In genomic region chr6:106997392-106998257, GRCh38 we compare ENCODE assay signal across 8 cellular contexts. TPM values are rescaled to one million over a fixed set of nuclear protein-coding genes. Genes with fewer than 3 reads are reported as not detected.
DNase-seq lines count a peak whose midpoint lies in the region; ATAC-seq, FAIRE-seq and TF ChIP-seq lines count a peak whose summit lies in the region.

No MANE protein-coding gene starts in this region.

- no peaks in the 10 kb centered on the region for H3K9me3 Mint-ChIP-seq in T-cell

- no peaks in the 10 kb centered on the region for H3K79me2 ChIP-seq in K562 (ENCODE audit: control insufficient read depth, insufficient read depth, low read length)

- peak overlapping the region; percentile 81 for H2AFZ ChIP-seq in K562 (ENCODE audit: low read depth, low read length)

- DNase-seq in AG04450 (ENCODE audit: low read depth, low spot score), result peak; percentile 23
- DNase-seq in NB4 (ENCODE audit: low read depth), result peak; percentile 81
- DNase-seq in T-cell, result peak in 26 of 34 experiments; percentile 8 to 41 (median 26)
- DNase-seq in K562 (ENCODE audit: extremely low read depth in 1 of 4, low spot score in 3 of 4), result peak; percentile 66 to 77 (median 74)
- DNase-seq in stimulated activated CD8-positive, alpha-beta memory T cell treated with anti-CD3 and anti-CD28 coated beads, Interleukin-7, amount 100 ng/mL, for 24 hours (ENCODE audit: low read depth), result peak; percentile 19
- no peak for DNase-seq in uterus

- CTCF ChIA-PET in AG04450 (lab: Charles Lee), result interaction anchor here (0.5 to 1.3 kb wide), 20 partner anchors 9 to 847 kb away, joined by 3 to 6 read pairs (median 4); no protein-coding TSS in a partner anchor
- CTCF ChIA-PET in T-cell (lab: Charles Lee), result interaction anchor here (0.5 to 1.2 kb wide), 8 partner anchors 18 to 662 kb away, joined by 3 to 5 read pairs (median 3); no protein-coding TSS in a partner anchor
- CTCF ChIA-PET in K562 (lab: Yijun Ruan, JAX; ENCODE audit: low intra/inter-chr PET ratio), result interaction anchor here (1.8 kb wide), 1 partner anchor 552 kb away, joined by 16 read pairs; no protein-coding TSS in a partner anchor

- H3K27ac ChIP-seq in AG04450 (ENCODE audit: low read depth, low read length) (no peak overlapping the region), K562 (ENCODE audit: extremely low read depth, low read depth, low read length) (no peak overlapping the region), liver (ENCODE audit: low read depth in 1 of 2, low read length in 2 of 2) (no peak overlapping the region), uterus (no peak overlapping the region)

- H3K4me1 Mint-ChIP-seq in T-cell, result peaks cover 3 to 8% (median 3%) of the 10 kb centered on the region in 3 donors

- TF ChIP-seq EP300 in K562 (IDR thresholded peaks at IDR 0.05; ENCODE audit: low read length), result no peak

- no peak overlapping the region for H3K4me2 ChIP-seq in K562 (ENCODE audit: insufficient read depth, low read length)

- peaks cover 3 to 4% of the 10 kb centered on the region in 2 experiments; a peak in 2 of 5 replicates for H3K4me1 ChIP-seq in K562 (replicated peaks in 1 of 2; ENCODE audit: control insufficient read depth in 2 of 2, insufficient read depth in 2 of 2, low read length in 2 of 2)
- no peaks in the 10 kb centered on the region for H3K4me1 ChIP-seq in liver (ENCODE audit: control insufficient read depth in 4 of 4, insufficient read depth in 4 of 4, low read length in 3 of 4)
- H3K4me1 ChIP-seq in uterus, result no peaks in the 10 kb centered on the region

- no peaks in the 10 kb centered on the region for H3K36me3 Mint-ChIP-seq in T-cell

- ATAC-seq in T-cell (replicated peaks in 1 of 4) (no peak), K562 (peak; percentile 96)

- H3K27me3 Mint-ChIP-seq in T-cell, result peaks cover 0 to 1% of the 10 kb centered on the region in 2 donors

- TF ChIP-seq RAD21 in K562 (CRISPR knock-in tag; conservative IDR thresholded peaks at IDR 0.05 in 1 of 2, IDR thresholded peaks at IDR 0.05 in 1 of 2) (peak; percentile 72 to 90), liver (IDR thresholded peaks at IDR 0.05) (peak; percentile 73 to 82)

- TF ChIP-seq POLR2A in NB4 (IDR thresholded peaks at IDR 0.05; ENCODE audit: extremely low read depth, insufficient read length), result no peak
- no peak for TF ChIP-seq POLR2A in K562 (conservative IDR thresholded peaks at IDR 0.05)
- no peak for TF ChIP-seq POLR2A in uterus (IDR thresholded peaks at IDR 0.05)

- peak; percentile 88 for FAIRE-seq in K562 (lab: Jason Lieb, UNC)

- H3K4me3 ChIP-seq in AG04450 (ENCODE audit: low read depth, low read length), result no peak overlapping the region
- no peak overlapping the region for H3K4me3 ChIP-seq in NB4 (ENCODE audit: low read depth, low read length)
- H3K4me3 ChIP-seq in K562, result no peak overlapping the region
- no peak overlapping the region for H3K4me3 ChIP-seq in liver (ENCODE audit: low read depth in 1 of 3, low read length in 3 of 3)
- no peak overlapping the region for H3K4me3 ChIP-seq in uterus

- intact Hi-C loops in K562 (cut with micrococcal nuclease) (loop anchor here (5.0 kb wide), 2 partner anchors 550 to 660 kb away; no protein-coding TSS in a partner anchor), uterus (cut with DNase I; ENCODE audit: low total_unique reads) (no loop called here)

- H3K9ac ChIP-seq in K562 (ENCODE audit: insufficient read depth in 1 of 2, low read depth in 2 of 2, low read length in 2 of 2) (peak overlapping the region in 1 of 2 experiments; percentile 19; a peak in 1 of 4 replicates), liver (ENCODE audit: low read depth in 1 of 2, low read length in 2 of 2) (no peak overlapping the region)

- no peaks in the 10 kb centered on the region for H4K20me1 ChIP-seq in K562 (replicated peaks; ENCODE audit: control insufficient read depth, insufficient read depth, low read length)

- no TSS peak for BruUV-seq in K562 (replicated peaks; lab: Mats Ljungman, UMichigan)

- H3K27ac Mint-ChIP-seq in T-cell, result no peak overlapping the region

- in situ Hi-C loops in K562 (cut with MboI), result loop anchor here (10.0 to 25.0 kb wide), 2 partner anchors 435 to 653 kb away; no protein-coding TSS in a partner anchor

- POLR2A ChIA-PET in AG04450 (lab: Yijun Ruan, JAX) (no interaction called here), T-cell (lab: Charles Lee) (no interaction called here), K562 (lab: Yijun Ruan, JAX) (interaction anchor here (0.7 to 1.2 kb wide), 5 partner anchors 8 to 831 kb away, joined by 3 to 6 read pairs (median 4); no protein-coding TSS in a partner anchor)

- TF ChIP-seq CTCF in AG04450 (IDR thresholded peaks at IDR 0.05; ENCODE audit: low read depth, low read length) (peak; percentile 83), GM12873 (IDR thresholded peaks at IDR 0.05; ENCODE audit: insufficient read depth, low read depth, low read length, missing control alignments) (peak; percentile 96), NB4 (IDR thresholded peaks at IDR 0.05; ENCODE audit: low read depth, low read length) (peak; percentile 99), K562 (IDR thresholded peaks at IDR 0.05 in 2 of 3, conservative IDR thresholded peaks at IDR 0.05 in 1 of 3; ENCODE audit: insufficient read depth in 2 of 3, low read depth in 1 of 3, low read length in 3 of 3) (peak; percentile 87 to 95 (median 92)), liver (IDR thresholded peaks at IDR 0.05; ENCODE audit: low read depth, low read length, missing input control) (peak; percentile 64), uterus (IDR thresholded peaks at IDR 0.05) (no peak)

- no peaks in the 10 kb centered on the region for H3K27me3 ChIP-seq in AG04450 (ENCODE audit: control insufficient read depth, insufficient read depth, low read length)
- no peaks in the 10 kb centered on the region; a peak in 1 of 5 replicates for H3K27me3 ChIP-seq in K562 (ENCODE audit: control insufficient read depth in 2 of 2, insufficient read depth in 2 of 2, low read length in 2 of 2)
- H3K27me3 ChIP-seq in liver (ENCODE audit: control insufficient read depth in 4 of 4, insufficient read depth in 4 of 4, low read length in 3 of 4), result no peaks in the 10 kb centered on the region
- no peaks in the 10 kb centered on the region for H3K27me3 ChIP-seq in uterus

- H3K36me3 ChIP-seq in K562 (ENCODE audit: control insufficient read depth, insufficient read depth, low read length), result no peaks in the 10 kb centered on the region
- no peaks in the 10 kb centered on the region for H3K36me3 ChIP-seq in liver (ENCODE audit: control insufficient read depth in 4 of 4, insufficient read depth in 3 of 4, low read depth in 1 of 4, low read length in 3 of 4)
- H3K36me3 ChIP-seq in uterus, result no peaks in the 10 kb centered on the region

- H3K9me3 ChIP-seq in AG04450 (ENCODE audit: control insufficient read depth, insufficient read depth, low read length) (no peaks in the 10 kb centered on the region), K562 (replicated peaks; ENCODE audit: control insufficient read depth, insufficient read depth, low read depth, low read length) (no peaks in the 10 kb centered on the region), liver (ENCODE audit: control insufficient read depth in 4 of 4, low read length in 3 of 4) (no peaks in the 10 kb centered on the region), uterus (no peaks in the 10 kb centered on the region)

- 24% methylated on average over 13 of the region's 14 CpGs for WGBS in K562 (ENCODE audit: insufficient coverage, low coverage, missing lambda C conversion rate)
- 49% methylated on average over 14 of the region's 14 CpGs for WGBS in liver

- H3K4me3 Mint-ChIP-seq in T-cell, result no peak overlapping the region

- H3K9me1 ChIP-seq in K562 (ENCODE audit: control insufficient read depth, insufficient read depth, low read length), result no peaks in the 10 kb centered on the region

RNA-seq across cellular contexts. Expression of gene CD24, which starts 23.1 kb away (rescaled TPM):
- 0.09 and 0.89 TPM in 2 replicates for polyA plus RNA-seq in AG04450 (2011; rRNA removed)
- 0.28 and 0.83 TPM in 2 replicates for polyA minus RNA-seq in AG04450 (2011; rRNA and poly(A)+ RNA removed)
- 1 to 10 TPM in 3 of 5 donors, under 1 TPM in 2; 0.88 to 6.6 (median 3.4) TPM for total RNA-seq in T-cell
- 3.6 and 5.5 TPM in 2 replicates for total RNA-seq in K562 (2011; cell fraction: chromatin; rRNA removed; ENCODE audit: low replicate concordance)
- total RNA-seq in K562 (2011; cell fraction: nucleolus; rRNA removed), result 3.8 and 4.8 TPM in 2 replicates
- total RNA-seq in K562 (2011; cell fraction: nucleoplasm; rRNA removed), result 5.8 and 12.6 TPM in 2 replicates
- 21.1 and 23.1 TPM in 2 replicates for total RNA-seq in K562 (2014; rRNA removed)
- 33.1 and 39.0 TPM in 2 replicates for total RNA-seq in K562 (2014; rRNA removed; fragmentation: Illumina TruSeq; extraction: Trizol)
- total RNA-seq in K562 (2015; rRNA removed; fragmentation: Illumina TruSeq; extraction: Trizol), result 154 and 155 TPM in 2 replicates
- 27.1 and 28.3 TPM in 2 replicates for total RNA-seq in K562 (2021)
- 31.7 and 102 TPM in 2 replicates for polyA plus RNA-seq in K562 (2011; rRNA removed)
- polyA plus RNA-seq in K562 (2011; cell fraction: cytosol; rRNA removed), result 29.1 and 116 TPM in 2 replicates
- polyA plus RNA-seq in K562 (2011; cell fraction: nucleus; rRNA removed), result 12.1 and 44.0 TPM in 2 replicates
- 77.6 and 88.7 TPM in 2 replicates for polyA plus RNA-seq in K562 (2012)
- 30.0 and 38.0 TPM in 2 replicates for polyA plus RNA-seq in K562 (2014; fragmentation: Illumina TruSeq; extraction: Trizol)
- polyA plus RNA-seq in K562 (2014; fragmentation: Nextera tagmentation; extraction: Ambion mirVana), result 1 to 10 TPM; 8.8 to 9.8 TPM
- 14.3 and 15.7 TPM in 2 replicates for polyA plus RNA-seq in K562 (2014; rRNA removed)
- polyA minus RNA-seq in K562 (2011; rRNA and poly(A)+ RNA removed), result 34.3 and 101 TPM in 2 replicates
- polyA minus RNA-seq in K562 (2011; cell fraction: cytosol; rRNA and poly(A)+ RNA removed), result 38.2 and 128 TPM in 2 replicates
- polyA minus RNA-seq in K562 (2011; cell fraction: nucleus; rRNA and poly(A)+ RNA removed), result 6.3 and 31.8 TPM in 2 replicates
- total RNA-seq in liver, result 10 to 100 TPM; 14.2 to 84.6 TPM
- polyA plus RNA-seq in liver, result 10 to 100 TPM; 14.4 to 15.0 TPM
- 100 to 1,000 TPM in 1 of 4 donors, 10 to 100 TPM in 1, 1 to 10 TPM in 2; 5.1 to 235 (median 9.4) TPM for total RNA-seq in uterus

RNA-seq across cellular contexts. Expression of gene MTRES1, which starts 30.4 kb away (rescaled TPM):
- 11.0 and 16.5 TPM in 2 replicates for polyA plus RNA-seq in AG04450 (2011; rRNA removed)
- 4.2 and 5.1 TPM in 2 replicates for polyA minus RNA-seq in AG04450 (2011; rRNA and poly(A)+ RNA removed)
- 10 to 100 TPM in 4 of 5 donors, 1 to 10 TPM in 1; 8.6 to 17.6 (median 16.1) TPM for total RNA-seq in T-cell
- 18.8 and 26.8 TPM in 2 replicates for total RNA-seq in K562 (2011; cell fraction: chromatin; rRNA removed; ENCODE audit: low replicate concordance)
- total RNA-seq in K562 (2011; cell fraction: nucleolus; rRNA removed), result 14.2 and 19.5 TPM in 2 replicates
- total RNA-seq in K562 (2011; cell fraction: nucleoplasm; rRNA removed), result 17.2 and 26.3 TPM in 2 replicates
- 21.0 and 25.3 TPM in 2 replicates for total RNA-seq in K562 (2014; rRNA removed)
- total RNA-seq in K562 (2014; rRNA removed; fragmentation: Illumina TruSeq; extraction: Trizol), result 28.6 and 32.5 TPM in 2 replicates
- 24.7 and 25.2 TPM in 2 replicates for total RNA-seq in K562 (2015; rRNA removed; fragmentation: Illumina TruSeq; extraction: Trizol)
- total RNA-seq in K562 (2021), result 14.5 and 17.8 TPM in 2 replicates
- 13.1 and 20.7 TPM in 2 replicates for polyA plus RNA-seq in K562 (2011; rRNA removed)
- 7.8 and 8.2 TPM in 2 replicates for polyA plus RNA-seq in K562 (2011; cell fraction: cytosol; rRNA removed)
- 6.8 and 10.2 TPM in 2 replicates for polyA plus RNA-seq in K562 (2011; cell fraction: nucleus; rRNA removed)
- 18.3 and 23.6 TPM in 2 replicates for polyA plus RNA-seq in K562 (2012)
- polyA plus RNA-seq in K562 (2014; fragmentation: Illumina TruSeq; extraction: Trizol), result 29.7 and 30.3 TPM in 2 replicates
- polyA plus RNA-seq in K562 (2014; fragmentation: Nextera tagmentation; extraction: Ambion mirVana), result 10 to 100 TPM; 21.4 to 21.7 TPM
- polyA plus RNA-seq in K562 (2014; rRNA removed), result 34.9 and 35.4 TPM in 2 replicates
- 12.5 and 13.1 TPM in 2 replicates for polyA minus RNA-seq in K562 (2011; rRNA and poly(A)+ RNA removed)
- polyA minus RNA-seq in K562 (2011; cell fraction: cytosol; rRNA and poly(A)+ RNA removed), result 4.6 and 6.7 TPM in 2 replicates
- 7.3 and 9.9 TPM in 2 replicates for polyA minus RNA-seq in K562 (2011; cell fraction: nucleus; rRNA and poly(A)+ RNA removed)
- total RNA-seq in liver, result 1 to 10 TPM; 7.4 to 7.9 TPM
- 10 to 100 TPM; 14.9 to 23.5 TPM for polyA plus RNA-seq in liver
- 10 to 100 TPM in 2 of 4 donors, 1 to 10 TPM in 1, under 1 TPM in 1; 0.77 to 16.5 (median 11.3) TPM for total RNA-seq in uterus

Comparison
In these comparisons a context has a peak if more than half of its experiments do, and no peak if none do; other contexts are left out.
1. DNase-seq: peak in AG04450 (single experiment), NB4 (single experiment), T-cell (26 of 34), K562 (4 of 4) and stimulated activated CD8-positive, alpha-beta memory T cell treated with anti-CD3 and anti-CD28 coated beads, Interleukin-7, amount 100 ng/mL, for 24 hours (single experiment); none in uterus (0 of 2).
2. CTCF ChIP-seq: peak in AG04450 (single experiment), GM12873 (single experiment), NB4 (single experiment), K562 (3 of 3) and liver (single experiment); none in uterus (0 of 4).